Comparison of ENCODE assay signal across 10 cellular contexts in the genomic region with DNA sequence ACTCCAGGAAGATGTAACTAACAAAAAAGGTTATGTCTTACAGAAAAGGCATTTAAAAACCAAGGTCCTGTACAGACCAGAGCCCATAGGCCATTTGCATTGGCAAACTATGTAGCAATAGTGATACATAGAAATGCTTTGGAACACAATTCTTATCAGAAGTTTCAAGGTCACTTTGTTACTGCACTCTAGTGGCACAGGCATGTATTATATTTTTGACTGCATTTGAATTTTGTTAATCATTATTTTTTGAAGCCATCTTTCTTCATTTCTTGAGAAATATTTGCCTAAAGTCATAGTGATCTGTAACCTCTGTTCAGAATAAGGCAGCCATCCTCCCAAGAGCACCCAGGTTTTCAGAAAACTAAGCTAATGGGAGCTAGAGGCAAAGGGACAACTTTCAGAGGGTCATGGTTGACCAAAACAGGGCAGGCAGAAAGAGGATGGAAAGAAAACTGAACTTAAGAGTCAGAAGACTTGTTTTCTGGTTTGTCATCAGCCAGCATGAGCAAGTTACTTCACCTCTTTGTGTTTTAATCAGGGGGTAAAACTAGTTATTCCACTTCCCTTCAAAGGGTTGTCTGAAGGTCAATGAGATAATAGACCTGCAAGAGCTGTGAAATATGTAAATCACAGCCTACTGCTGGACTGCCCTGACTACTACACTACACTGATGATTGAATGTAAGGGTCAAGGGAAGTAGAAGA. TPM values are rescaled to one million over a fixed set of nuclear protein-coding genes. Genes with fewer than 3 reads are reported as not detected.
DNase-seq lines count a peak whose midpoint lies in the region; ATAC-seq, FAIRE-seq and TF ChIP-seq lines count a peak whose summit lies in the region.
"Had no signal": no experiment of that assay in that cellular context is flagged by ENCODE, and none has a peak within 500 bp of the region (broad histone marks: within the 10 kb centered on the region; RNA-seq: fewer than 3 reads in every experiment).

No MANE protein-coding gene starts in this region.

- H2BK15ac ChIP-seq in H1 (ENCODE audit: low read length): no peak overlapping the region

- peak overlapping the region; percentile 77; the same call in 1 of the 2 replicates for H2BK20ac ChIP-seq in H1 (ENCODE audit: low read length)

- H4K8ac ChIP-seq in H1 (ENCODE audit: extremely low read depth, insufficient read depth, low read length): no peak overlapping the region

- no peaks in the 10 kb centered on the region for H3K79me1 ChIP-seq in H1 (ENCODE audit: low read depth, low read length)

- H2BK5ac ChIP-seq in H1 (ENCODE audit: low read depth, low read length): no peak overlapping the region

- peak overlapping the region; percentile 39; the same call in 1 of the 2 replicates for H3K18ac ChIP-seq in H1 (ENCODE audit: extremely low read depth, low read length)

- H3K4me1 ChIP-seq in Caco-2: peaks cover 71% of the 10 kb centered on the region
- peaks cover 30% of the 10 kb centered on the region for H3K4me1 ChIP-seq in MM.1S (ENCODE audit: low read length)
- peaks cover 3 to 14% (median 8%) of the 10 kb centered on the region in 4 experiments; a peak in 3 of 7 replicates for H3K4me1 ChIP-seq in H1 (replicated peaks in 1 of 4; ENCODE audit: control insufficient read depth in 3 of 4, insufficient read depth in 4 of 4, low read length in 3 of 4)
- peaks cover 0 to 4% of the 10 kb centered on the region in 2 donors for H3K4me1 ChIP-seq in muscle layer of duodenum (ENCODE audit: control insufficient read depth in 1 of 2, insufficient read depth in 2 of 2, low read length in 2 of 2)
- H3K4me1 ChIP-seq in Karpas-422 (ENCODE audit: low read length): no peaks in the 10 kb centered on the region

- H3K4ac ChIP-seq in H1 (replicated peaks; ENCODE audit: insufficient read length, low read depth, low read length): peak overlapping the region; percentile 87

- no peak for TF ChIP-seq EP300 in H1 (IDR thresholded peaks at IDR 0.05; ENCODE audit: borderline replicate concordance in 1 of 2, low read depth in 2 of 2, low read length in 2 of 2)

- H3K27me3 Mint-ChIP-seq in Caco-2 (ENCODE audit: insufficient read depth, unreplicated experiment): no peaks in the 10 kb centered on the region

- intact Hi-C loops in Caco-2 (cut with micrococcal nuclease; ENCODE audit: unreplicated experiment) (loop anchor here (1.0 to 2.0 kb wide), 6 partner anchors 31 to 293 kb away; a partner anchor contains a TSS), posterior cingulate gyrus (cut with DNase I) (no loop called here)

- H4K5ac ChIP-seq in H1 (ENCODE audit: insufficient read length, low read depth, low read length): no peak overlapping the region

- H3K9ac ChIP-seq in MM.1S (ENCODE audit: low read length): no peak overlapping the region
- H3K9ac ChIP-seq in H1 (replicated peaks in 1 of 4; ENCODE audit: extremely low read depth in 1 of 4, low read depth in 3 of 4, low read length in 3 of 4): no peak overlapping the region
- no peak overlapping the region for H3K9ac ChIP-seq in Karpas-422 (ENCODE audit: low read length)

- no peaks in the 10 kb centered on the region for H3K27me3 ChIP-seq in Caco-2 (replicated peaks; ENCODE audit: control insufficient read depth, insufficient read depth, low read length)
- no peaks in the 10 kb centered on the region for H3K27me3 ChIP-seq in MM.1S (replicated peaks; ENCODE audit: insufficient read depth, low read length)
- no peaks in the 10 kb centered on the region for H3K27me3 ChIP-seq in H1 (replicated peaks in 1 of 4; ENCODE audit: control insufficient read depth in 3 of 4, extremely low read depth in 1 of 4, insufficient read depth in 3 of 4, low read length in 3 of 4)
- H3K27me3 ChIP-seq in muscle layer of duodenum (ENCODE audit: low read depth, low read length): no peaks in the 10 kb centered on the region
- no peaks in the 10 kb centered on the region for H3K27me3 ChIP-seq in Karpas-422 (ENCODE audit: low read length)

- H3K9me3 ChIP-seq in Caco-2 (no peaks in the 10 kb centered on the region), MM.1S (replicated peaks; ENCODE audit: insufficient read depth, low read length) (no peaks in the 10 kb centered on the region), H1 (ENCODE audit: insufficient read depth in 2 of 2, low read depth in 1 of 2, low read length in 1 of 2) (no peaks in the 10 kb centered on the region), muscle layer of duodenum (ENCODE audit: control insufficient read depth in 1 of 2, low read length in 2 of 2) (no peaks in the 10 kb centered on the region), Karpas-422 (ENCODE audit: low read length) (no peaks in the 10 kb centered on the region)

- no peak for FAIRE-seq in H1 (lab: Jason Lieb, UNC)

- no peak for ATAC-seq in GM21423 (IDR thresholded peaks at IDR 0.05; ENCODE audit: unreplicated experiment)

- H3K9me3 Mint-ChIP-seq in Caco-2 (ENCODE audit: unreplicated experiment): no peaks in the 10 kb centered on the region
- H3K9me3 Mint-ChIP-seq: natural killer cell had no signal

- no peak overlapping the region for H4K91ac ChIP-seq in H1 (replicated peaks; ENCODE audit: insufficient read length, low read length)

- TF ChIP-seq POLR2A in H1 (IDR thresholded peaks at IDR 0.05; ENCODE audit: control extremely low read depth in 1 of 2, low read depth in 2 of 2, low read length in 2 of 2): no peak

- no peak overlapping the region for H3K23ac ChIP-seq in H1 (ENCODE audit: insufficient read length)

- peak; percentile 66 to 78 for DNase-seq in Caco-2
- DNase-seq in MM.1S: peak; percentile 59
- no peak for DNase-seq in H1 (ENCODE audit: low read depth in 1 of 2, low spot score in 2 of 2)
- no peak for DNase-seq in Karpas-422
- no peak for DNase-seq in activated CD4-positive, CD25-positive, alpha-beta regulatory T cell treated with anti-CD3 and anti-CD28 coated beads, Interleukin-2, amount 50 U/mL, for 72 hours
- no peak for DNase-seq in posterior cingulate gyrus
- DNase-seq: natural killer cell had no signal

- BruUV-seq in Caco-2 (replicated peaks; lab: Mats Ljungman, UMichigan): no TSS peak

- no peaks in the 10 kb centered on the region for H3K36me3 Mint-ChIP-seq in Caco-2 (ENCODE audit: insufficient read depth, unreplicated experiment)
- H3K36me3 Mint-ChIP-seq: natural killer cell had no signal

- peak overlapping the region; percentile 33; the same call in 1 of the 2 replicates for H2AFZ ChIP-seq in MM.1S (ENCODE audit: low read length)
- peak overlapping the region; percentile 54; the same call in 1 of the 2 replicates for H2AFZ ChIP-seq in H1 (ENCODE audit: low read length)
- H2AFZ ChIP-seq in Karpas-422 (ENCODE audit: low read length): no peak overlapping the region

- H3K79me2 ChIP-seq in MM.1S (ENCODE audit: low read length): no peaks in the 10 kb centered on the region
- H3K79me2 ChIP-seq in H1 (ENCODE audit: control insufficient read depth in 1 of 2, insufficient read depth in 2 of 2, low read length in 2 of 2): no peaks in the 10 kb centered on the region
- H3K79me2 ChIP-seq in Karpas-422 (ENCODE audit: low read length): no peaks in the 10 kb centered on the region

- H3K27ac ChIP-seq in MM.1S (ENCODE audit: low read length) (no peak overlapping the region), H1 (ENCODE audit: low read depth, low read length) (no peak overlapping the region), muscle layer of duodenum (ENCODE audit: low read length) (peak overlapping the region; percentile 26), Karpas-422 (ENCODE audit: low read length) (no peak overlapping the region)

- H3K14ac ChIP-seq in H1 (ENCODE audit: insufficient read length): no peak overlapping the region

- H3K9me2 ChIP-seq in MM.1S (replicated peaks; ENCODE audit: insufficient read depth, low read length) (no peaks in the 10 kb centered on the region), Karpas-422 (replicated peaks; ENCODE audit: insufficient read depth, low read length) (no peaks in the 10 kb centered on the region)

- POLR2A ChIA-PET in Caco-2 (lab: Charles Lee) (interaction anchor here (1.7 kb wide), 1 partner anchor 72 kb away, joined by 14 read pairs; a partner anchor contains a TSS), H1 (lab: Charles Lee; ENCODE audit: partially characterized antibody) (interaction anchor here (1.3 to 1.9 kb wide), 2 partner anchors 72 to 179 kb away, joined by 4 to 5 read pairs; no protein-coding TSS in a partner anchor)

- no peak overlapping the region for H2AK5ac ChIP-seq in H1 (ENCODE audit: low read depth, low read length)

- no peak overlapping the region for H3K4me3 ChIP-seq in Caco-2 (ENCODE audit: low read depth, low read length)
- no peak overlapping the region for H3K4me3 ChIP-seq in MM.1S (ENCODE audit: low read length)
- H3K4me3 ChIP-seq in H1 (ENCODE audit: extremely low read depth in 1 of 4, insufficient read depth in 2 of 4, low read depth in 3 of 4, low read length in 4 of 4): peak overlapping the region in 1 of 4 experiments; percentile 42; a peak in 1 of 8 replicates
- H3K4me3 ChIP-seq in muscle layer of duodenum (ENCODE audit: low read depth in 1 of 2, low read length in 2 of 2): no peak overlapping the region
- no peak overlapping the region for H3K4me3 ChIP-seq in Karpas-422 (ENCODE audit: low read length)

- no peak overlapping the region for H3K4me2 ChIP-seq in MM.1S (ENCODE audit: low read depth, low read length)
- H3K4me2 ChIP-seq in H1 (ENCODE audit: insufficient read depth in 1 of 2, low read depth in 2 of 2, low read length in 2 of 2): peak overlapping the region in 1 of 2 experiments; percentile 39; a peak in 2 of 4 replicates
- H3K4me2 ChIP-seq in Karpas-422 (ENCODE audit: low read depth, low read length, poor library complexity, severe bottlenecking): no peak overlapping the region

- H4K20me1 ChIP-seq in MM.1S (ENCODE audit: insufficient read depth, low read length) (no peaks in the 10 kb centered on the region), H1 (replicated peaks in 1 of 2; ENCODE audit: control insufficient read depth in 1 of 2, insufficient read depth in 2 of 2, low read length in 2 of 2) (no peaks in the 10 kb centered on the region), Karpas-422 (ENCODE audit: insufficient read depth, low read depth, low read length) (no peaks in the 10 kb centered on the region)

- no peaks in the 10 kb centered on the region for H3K23me2 ChIP-seq in H1 (ENCODE audit: low read depth, low read length)

- peaks cover 21% of the 10 kb centered on the region for H3F3A ChIP-seq in MM.1S (ENCODE audit: insufficient read depth, low read length)

- no peaks in the 10 kb centered on the region for H3K36me3 ChIP-seq in Caco-2 (ENCODE audit: control insufficient read depth, insufficient read depth, low read length)
- H3K36me3 ChIP-seq in MM.1S (replicated peaks; ENCODE audit: insufficient read depth, low read length): no peaks in the 10 kb centered on the region
- H3K36me3 ChIP-seq in H1 (ENCODE audit: control insufficient read depth in 2 of 4, insufficient read depth in 4 of 4, low read length in 3 of 4): no peaks in the 10 kb centered on the region
- H3K36me3 ChIP-seq in muscle layer of duodenum (ENCODE audit: control insufficient read depth in 1 of 2, insufficient read depth in 2 of 2, low read length in 2 of 2): no peaks in the 10 kb centered on the region
- no peaks in the 10 kb centered on the region for H3K36me3 ChIP-seq in Karpas-422 (ENCODE audit: insufficient read depth, low read length)

- TF ChIP-seq CTCF in Caco-2 (IDR thresholded peaks at IDR 0.05; ENCODE audit: insufficient read depth in 1 of 2, low read depth in 1 of 2, low read length in 1 of 2, severe bottlenecking in 1 of 2, unreplicated experiment in 1 of 2): peak; percentile 45 to 47
- TF ChIP-seq CTCF in MM.1S (IDR thresholded peaks at IDR 0.05; ENCODE audit: low read length): peak; percentile 62
- TF ChIP-seq CTCF in H1 (IDR thresholded peaks at IDR 0.05; ENCODE audit: control extremely low read depth in 1 of 3, insufficient read depth in 1 of 3, low read depth in 1 of 3, low read length in 3 of 3): no peak

- peak overlapping the region; percentile 92 for H3K27ac Mint-ChIP-seq in Caco-2 (ENCODE audit: unreplicated experiment)
- H3K27ac Mint-ChIP-seq: natural killer cell had no signal

- no peak overlapping the region for H2BK120ac ChIP-seq in H1 (replicated peaks; ENCODE audit: low read depth, low read length)

- TF ChIP-seq RAD21 in H1 (IDR thresholded peaks at IDR 0.05 in 1 of 2, conservative IDR thresholded peaks at IDR 0.05 in 1 of 2; ENCODE audit: low read depth in 2 of 2, low read length in 2 of 2): no peak

- peak overlapping the region; percentile 62 for H3K4me3 Mint-ChIP-seq in Caco-2 (ENCODE audit: unreplicated experiment)
- H3K4me3 Mint-ChIP-seq: natural killer cell had no signal

- no peak overlapping the region for H3K56ac ChIP-seq in H1 (replicated peaks; ENCODE audit: insufficient read length, low read depth, low read length)

- H3K4me1 Mint-ChIP-seq in Caco-2 (ENCODE audit: low read depth, unreplicated experiment): peaks cover 36% of the 10 kb centered on the region
- H3K4me1 Mint-ChIP-seq: natural killer cell had no signal

- CTCF ChIA-PET in Caco-2 (lab: Charles Lee) (interaction anchor here (0.6 to 1.7 kb wide), 5 partner anchors 66 to 178 kb away, joined by 3 to 20 read pairs (median 3); a partner anchor contains a TSS), H1 (lab: Charles Lee; ENCODE audit: partially characterized antibody) (interaction anchor here (0.6 to 2.0 kb wide), 11 partner anchors 11 to 179 kb away, joined by 3 to 9 read pairs (median 3); a partner anchor contains a TSS)

- no peak overlapping the region; the same call in 1 of the 2 replicates for H2BK12ac ChIP-seq in H1 (ENCODE audit: low read depth, low read length)

RNA-seq across cellular contexts. Expression of a gene that starts 41.5 kb away (rescaled TPM):
- total RNA-seq in Caco-2 (2022): 1.6 and 2.3 TPM in 2 replicates
- not detected in 2 replicates for total RNA-seq in H1 (2021; fragmentation: NEBNext Ultra II Directional; extraction: Animal tissue kit (Norgen Biotek cat#: 25700))
- not detected in 2 replicates for polyA plus RNA-seq in H1 (2011; rRNA removed)
- polyA plus RNA-seq in H1 (2011; cell fraction: cytosol; rRNA removed): not detected
- polyA plus RNA-seq in H1 (2011; cell fraction: nucleus; rRNA removed): not detected
- not detected in 4 replicates for polyA plus RNA-seq in H1 (2012, experiment 1 of 2)
- polyA plus RNA-seq in H1 (2012, experiment 2 of 2): not detected
- not detected for polyA plus RNA-seq in H1 (2013, experiment 1 of 2)
- polyA plus RNA-seq in H1 (2013, experiment 2 of 2): not detected
- not detected in 2 replicates for polyA minus RNA-seq in H1 (2011; rRNA and poly(A)+ RNA removed)
- polyA minus RNA-seq in H1 (2011; cell fraction: cytosol; rRNA and poly(A)+ RNA removed): not detected
- polyA minus RNA-seq in H1 (2011; cell fraction: nucleus; rRNA and poly(A)+ RNA removed): not detected
- not detected in 2 replicates for total RNA-seq in Karpas-422 (2014; rRNA removed; shearing (Covaris generic); ENCODE audit: low replicate concordance)
- total RNA-seq: T-helper 1 cell treated with Interleukin-12 subunit alpha and Interleukin-12 subunit beta and Interleukin-4 antibody, amounts not matched to agents 30 ng/mL and 1 ng/mL, for 36 hours had no signal

Comparison
In these comparisons a context has a peak if more than half of its experiments do, and no peak if none do; other contexts are left out.
1. DNase-seq: peak in Caco-2 (2 of 2) and MM.1S (single experiment); none in H1 (0 of 2), Karpas-422 (single experiment), activated CD4-positive, CD25-positive, alpha-beta regulatory T cell treated with anti-CD3 and anti-CD28 coated beads, Interleukin-2, amount 50 U/mL, for 72 hours (single experiment) and posterior cingulate gyrus (0 of 10).
2. CTCF ChIP-seq: peak in Caco-2 (2 of 2) and MM.1S (single experiment); none in H1 (0 of 3).